In genomic region chr5:151924564-151925395, GRCh38 we compare ENCODE assay signal across 8 cellular contexts. TPM values are rescaled to one million over a fixed set of nuclear protein-coding genes. Genes with fewer than 3 reads are reported as not detected.
DNase-seq lines count a peak whose midpoint lies in the region; FAIRE-seq and TF ChIP-seq lines count a peak whose summit lies in the region.

GLRA1 (minus strand) TSS chr5:151924851; CDS start chr5:151924549, 302 bp downstream.

- H3K4me3 ChIP-seq in adrenal gland, result no peak within 1 kb of the TSS

- H3K36me3 ChIP-seq in adrenal gland (replicated peaks in 1 of 2), result no peaks in the 10 kb centered on the region

- TF ChIP-seq CTCF in RWPE1 (conservative IDR thresholded peaks at IDR 0.05; ENCODE audit: low read depth) (no peak), adrenal gland (IDR thresholded peaks at IDR 0.05) (no peak), D721Med (IDR thresholded peaks at IDR 0.05; ENCODE audit: insufficient read depth, missing control alignments) (no peak)

- H3K27ac ChIP-seq in RWPE1 (no peak within 1 kb of the TSS), adrenal gland (no peak within 1 kb of the TSS)

- TF ChIP-seq POLR2A in adrenal gland (IDR thresholded peaks at IDR 0.05), result no peak

- H3K4me1 ChIP-seq in adrenal gland (replicated peaks in 1 of 2), result no peaks in the 10 kb centered on the region

- DNase-seq in NCI-H2029 (lab: John Stamatoyannopoulos, UW) (peak; percentile 13), NCI-H2029 treated with DMSO at 0.1 percent for 48 hours (lab: John Stamatoyannopoulos, UW) (no peak), RWPE1 (ENCODE audit: low spot score) (peak; percentile 77), adrenal gland (peak; percentile 46 to 69 (median 55)), hypothalamus (lab: John Stamatoyannopoulos, UW) (peak in 27 of 51 donors; percentile 0 to 47 (median 12)), NCI-H1092 treated with DMSO at 0.1 percent for 48 hours (lab: John Stamatoyannopoulos, UW) (no peak), D721Med (ENCODE audit: insufficient read length, low spot score) (no peak)
- peak; percentile 3 to 36 (median 11) for DNase-seq in stimulated activated CD4-positive, alpha-beta T cell treated with anti-CD3 and anti-CD28 coated beads, Interleukin-1b, Interleukin-23, amount 100 ng/mL, for 24 hours (ENCODE audit: low read depth in 4 of 4, low spot score in 1 of 4)

- CTCF ChIA-PET in RWPE1 (lab: Yijun Ruan, JAX), result interaction anchor here (0.6 to 1.4 kb wide), 5 partner anchors 9 to 759 kb away, joined by 3 to 6 read pairs (median 4); no protein-coding TSS in a partner anchor

- POLR2A ChIA-PET in RWPE1 (lab: Yijun Ruan, JAX; ENCODE audit: low non-redundant PET), result no interaction called here

- 4 to 7% (median 6%) methylated on average over 34 to 48 of the region's 48 CpGs for WGBS in adrenal gland, 4 donors

- FAIRE-seq in D721Med (lab: Jason Lieb, UNC), result no peak

- H3K9me3 ChIP-seq in adrenal gland (replicated peaks in 1 of 3), result no peaks in the 10 kb centered on the region

- H3K27me3 ChIP-seq in adrenal gland, result peaks cover 6% of the 10 kb centered on the region

- intact Hi-C loops in adrenal gland (cut with DNase I), result no loop called here

RNA-seq across cellular contexts. Expression of gene GLRA1, which starts in this region (rescaled TPM):
- 1 to 10 TPM in 2 of 8 donors, under 1 TPM in 1, not detected in 5; 0.53 to 2.7 (median 1.4) TPM for total RNA-seq in adrenal gland
- polyA plus RNA-seq in adrenal gland, result 1 to 10 TPM in 1 of 3 donors, under 1 TPM in 1, not detected in 1; 0.40 to 1.3 TPM

Comparison
In these comparisons a context has a peak if more than half of its experiments do, and no peak if none do; other contexts are left out.
1. DNase-seq: peak in NCI-H2029 (single experiment), RWPE1 (single experiment), adrenal gland (7 of 7), hypothalamus (27 of 51) and stimulated activated CD4-positive, alpha-beta T cell treated with anti-CD3 and anti-CD28 coated beads, Interleukin-1b, Interleukin-23, amount 100 ng/mL, for 24 hours (4 of 4); none in NCI-H2029 treated with DMSO at 0.1 percent for 48 hours (single experiment), NCI-H1092 treated with DMSO at 0.1 percent for 48 hours (single experiment) and D721Med (single experiment).